Comparison of ENCODE assay signal across 23 cellular contexts in the genomic region with DNA sequence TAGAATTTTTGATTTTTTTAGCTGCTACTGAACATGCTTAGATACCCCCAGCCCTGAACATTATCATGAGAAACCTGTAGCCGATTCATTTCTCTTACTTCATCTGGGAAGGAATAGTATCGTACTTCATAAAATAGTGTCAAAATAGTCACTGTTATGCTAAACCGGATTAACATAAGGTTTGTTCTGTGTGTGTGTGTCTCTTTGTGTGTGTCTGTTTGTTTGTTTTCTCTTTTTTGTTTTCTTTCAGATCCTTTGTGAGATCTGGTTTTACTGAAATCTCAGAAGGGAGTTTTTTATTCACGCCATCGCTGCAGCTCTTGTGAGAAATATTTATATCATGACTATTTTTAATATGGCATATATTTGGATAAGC. TPM values are rescaled to one million over a fixed set of nuclear protein-coding genes. Genes with fewer than 3 reads are reported as not detected.
DNase-seq lines count a peak whose midpoint lies in the region; ATAC-seq, FAIRE-seq and TF ChIP-seq lines count a peak whose summit lies in the region.
"Had no signal": no experiment of that assay in that cellular context is flagged by ENCODE, and none has a peak within 500 bp of the region (broad histone marks: within the 10 kb centered on the region; RNA-seq: fewer than 3 reads in every experiment).

No MANE protein-coding gene starts in this region.

- H2AFZ ChIP-seq in GM23338 (no peak overlapping the region), GM12878 (ENCODE audit: control insufficient read depth, low read depth, low read length) (no peak overlapping the region)

- in situ Hi-C loops in GM12878 (cut with MboI): no loop called here

- BruUV-seq in GM12878 (replicated peaks; lab: Mats Ljungman, UMichigan): no TSS peak

- H4K20me1 ChIP-seq in GM23338 (replicated peaks; ENCODE audit: insufficient read depth) (no peaks in the 10 kb centered on the region), GM12878 (ENCODE audit: control insufficient read depth, insufficient read depth) (no peaks in the 10 kb centered on the region)

- POLR2A ChIA-PET in GM12878 (lab: Charles Lee): interaction anchor here (0.6 kb wide), 1 partner anchor 165 kb away, joined by 3 read pairs; no protein-coding TSS in a partner anchor

- H3K79me2 ChIP-seq in GM23338 (replicated peaks; ENCODE audit: insufficient read depth) (no peaks in the 10 kb centered on the region), GM12878 (ENCODE audit: control insufficient read depth, insufficient read depth, low read length) (no peaks in the 10 kb centered on the region)
- H3K79me2 ChIP-seq: parathyroid adenoma had no signal

- H3K27ac ChIP-seq in GM23338 (ENCODE audit: low read depth): no peak overlapping the region
- H3K27ac ChIP-seq in GM12878 (ENCODE audit: control insufficient read depth, insufficient read depth): no peak overlapping the region
- no peak overlapping the region for H3K27ac ChIP-seq in iPS-18a (ENCODE audit: low read length)
- no peak overlapping the region for H3K27ac ChIP-seq in rectal smooth muscle tissue (ENCODE audit: low read depth, low read length)
- H3K27ac ChIP-seq: KMS-11, parathyroid adenoma, thyroid gland had no signal

- WGBS in GM12878 (ENCODE audit: insufficient coverage, insufficient replicate concordance, low lambda C conversion rate, missing lambda C conversion rate): 27% methylated on average over 5 of the region's 5 CpGs

- peaks cover 65% of the 10 kb centered on the region for H3K4me1 Mint-ChIP-seq in GM23338

- TF ChIP-seq POLR2A in GM12878 (IDR thresholded peaks at IDR 0.05; ENCODE audit: low read depth, low read length): no peak

- FAIRE-seq in GM12878 (lab: Jason Lieb, UNC): no peak
- FAIRE-seq: colon, endothelial cell of umbilical vein had no signal

- no peaks in the 10 kb centered on the region for H3K36me3 ChIP-seq in GM23338 (ENCODE audit: insufficient read depth)
- no peaks in the 10 kb centered on the region for H3K36me3 ChIP-seq in GM12878 (ENCODE audit: control insufficient read depth in 2 of 2, insufficient read depth in 2 of 2, low read length in 1 of 2)
- no peaks in the 10 kb centered on the region for H3K36me3 ChIP-seq in iPS-18a (ENCODE audit: control insufficient read depth, low read depth, low read length)
- no peaks in the 10 kb centered on the region for H3K36me3 ChIP-seq in rectal smooth muscle tissue (ENCODE audit: control insufficient read depth, insufficient read depth, low read length)
- H3K36me3 ChIP-seq: thyroid gland had no signal

- TF ChIP-seq CTCF in GM23338 (conservative IDR thresholded peaks at IDR 0.05; ENCODE audit: low read depth in 2 of 2) (no peak), GM12878 (IDR thresholded peaks at IDR 0.05 in 2 of 3, conservative IDR thresholded peaks at IDR 0.05 in 1 of 3; ENCODE audit: control insufficient read depth in 2 of 3, extremely low read depth in 1 of 3, insufficient read depth in 1 of 3, low read depth in 3 of 3, low read length in 3 of 3) (no peak)

- H3K27me3 ChIP-seq in GM23338 (ENCODE audit: insufficient read depth) (no peaks in the 10 kb centered on the region), GM12878 (replicated peaks in 1 of 2; ENCODE audit: control insufficient read depth in 2 of 2, insufficient read depth in 2 of 2, low read length in 1 of 2) (peaks cover 0 to 8% of the 10 kb centered on the region in 2 experiments; a peak in 2 of 4 replicates), iPS-18a (ENCODE audit: control insufficient read depth, insufficient read depth, low read length) (peaks cover 36% of the 10 kb centered on the region), rectal smooth muscle tissue (ENCODE audit: control insufficient read depth, insufficient read depth, low read length) (no peaks in the 10 kb centered on the region)
- H3K27me3 ChIP-seq: thyroid gland had no signal

- no peak overlapping the region for H3K27ac Mint-ChIP-seq in GM23338
- H3K27ac Mint-ChIP-seq: activated CD4-positive, alpha-beta memory T cell treated with anti-CD3 and anti-CD28 coated beads for 36 hours; CD4-positive, alpha-beta memory T cell; T-helper 1 cell treated with Interleukin-12 subunit alpha and Interleukin-12 subunit beta and Interleukin-4 antibody, amounts not matched to agents 30 μg/mL and 1 μg/mL, for 36 hours had no signal

- ATAC-seq in GM23338 (peak; percentile 27), GM12878 (no peak), HG03571 (IDR thresholded peaks at IDR 0.05; ENCODE audit: unreplicated experiment) (no peak), GM18519 (IDR thresholded peaks at IDR 0.05; ENCODE audit: low FRiP score, unreplicated experiment) (no peak), left lobe of liver (no peak)

- no peaks in the 10 kb centered on the region for H3K36me3 Mint-ChIP-seq in GM23338 (ENCODE audit: low read depth)
- H3K36me3 Mint-ChIP-seq: activated CD4-positive, alpha-beta memory T cell treated with anti-CD3 and anti-CD28 coated beads for 36 hours; CD4-positive, alpha-beta memory T cell had no signal

- peaks cover 45% of the 10 kb centered on the region for H3K4me1 ChIP-seq in GM23338 (ENCODE audit: insufficient read depth)
- no peaks in the 10 kb centered on the region for H3K4me1 ChIP-seq in GM12878 (ENCODE audit: control insufficient read depth, insufficient read depth, low read length)
- H3K4me1 ChIP-seq in iPS-18a (ENCODE audit: control insufficient read depth, low read depth, low read length): peaks cover 44% of the 10 kb centered on the region
- peaks cover 16% of the 10 kb centered on the region for H3K4me1 ChIP-seq in rectal smooth muscle tissue (ENCODE audit: control insufficient read depth, insufficient read depth, low read length)
- H3K4me1 ChIP-seq: parathyroid adenoma had no signal

- no peak for TF ChIP-seq EP300 in GM12878 (IDR thresholded peaks at IDR 0.05; ENCODE audit: borderline replicate concordance in 1 of 2, control insufficient read depth in 1 of 2, low read depth in 2 of 2, low read length in 2 of 2)

- H3K9me3 Mint-ChIP-seq in GM23338: no peaks in the 10 kb centered on the region
- H3K9me3 Mint-ChIP-seq: activated CD4-positive, alpha-beta memory T cell treated with anti-CD3 and anti-CD28 coated beads for 36 hours; T-helper 1 cell treated with Interleukin-12 subunit alpha and Interleukin-12 subunit beta and Interleukin-4 antibody, amounts not matched to agents 30 μg/mL and 1 μg/mL, for 36 hours had no signal

- no peak overlapping the region for H3K4me3 Mint-ChIP-seq in GM23338
- H3K4me3 Mint-ChIP-seq: activated CD4-positive, alpha-beta memory T cell treated with anti-CD3 and anti-CD28 coated beads for 36 hours; T-helper 1 cell treated with Interleukin-12 subunit alpha and Interleukin-12 subunit beta and Interleukin-4 antibody, amounts not matched to agents 30 μg/mL and 1 μg/mL, for 36 hours had no signal

- DNase-seq in GM23338 (ENCODE audit: low spot score) (no peak), GM12878 (ENCODE audit: low read depth, low spot score) (no peak), left lobe of liver (ENCODE audit: low spot score) (no peak)
- no peak for DNase-seq in activated effector memory CD4-positive, alpha-beta T cell treated with Interleukin-2 at 50 U/mL for 16 hours
- DNase-seq: activated CD4-positive, alpha-beta memory T cell treated with anti-CD3 and anti-CD28 coated beads for 36 hours; activated naive CD4-positive, alpha-beta T cell treated with Interleukin-2 at 50 U/mL for 16 hours; CD4-positive, alpha-beta memory T cell; DMS79; foreskin melanocyte; GOT3; NCI-H1092; NCI-H526 treated with DMSO at 0.1 percent for 48 hours; SHP77; thyroid gland had no signal

- SMC1A ChIA-PET in GM12878 (lab: Charles Lee; ENCODE audit: uncharacterized antibody, unreplicated experiment): interaction anchor here (0.7 kb wide), 1 partner anchor 56 kb away, joined by 3 read pairs; the partner anchor contains the start of gene FRA10AC1

- RAD21 ChIA-PET in GM12878 (lab: Charles Lee; ENCODE audit: unreplicated experiment): no interaction called here

- H3K4me2 ChIP-seq in GM23338 (peak overlapping the region; percentile 37), GM12878 (ENCODE audit: control insufficient read depth, insufficient read depth) (no peak overlapping the region)
- H3K4me2 ChIP-seq: KMS-11 had no signal

- peaks cover 2% of the 10 kb centered on the region; the same call in 1 of the 2 replicates for H3F3A ChIP-seq in GM23338 (replicated peaks; ENCODE audit: low read depth)

- H3K9me3 ChIP-seq in GM12878 (replicated peaks; ENCODE audit: control insufficient read depth, insufficient read depth, low read length): no peaks in the 10 kb centered on the region; the same call in 2 of the 3 replicates
- H3K9me3 ChIP-seq in iPS-18a (ENCODE audit: control insufficient read depth, low read depth, low read length): no peaks in the 10 kb centered on the region
- H3K9me3 ChIP-seq: thyroid gland had no signal

- H3K4me3 ChIP-seq in GM23338: no peak overlapping the region
- H3K4me3 ChIP-seq in GM12878: no peak overlapping the region
- peak overlapping the region; percentile 33 for H3K4me3 ChIP-seq in iPS-18a (ENCODE audit: low read length)
- H3K4me3 ChIP-seq in rectal smooth muscle tissue (ENCODE audit: low read length): peak overlapping the region; percentile 9
- H3K4me3 ChIP-seq: thyroid gland had no signal

- no peak overlapping the region for H3K9ac ChIP-seq in GM12878 (ENCODE audit: control insufficient read depth, insufficient read depth, low read length)
- H3K9ac ChIP-seq in iPS-18a (ENCODE audit: low read length): peak overlapping the region; percentile 8
- no peak overlapping the region for H3K9ac ChIP-seq in rectal smooth muscle tissue (ENCODE audit: low read length)
- H3K9ac ChIP-seq: KMS-11, parathyroid adenoma had no signal

- H3K9me2 ChIP-seq in GM23338 (ENCODE audit: insufficient read depth): 0 out of 2 replicates have a peak, but pooled peaks cover 4% of the 10 kb centered on the region

- TF ChIP-seq RAD21 in GM12878 (IDR thresholded peaks at IDR 0.05; ENCODE audit: insufficient read depth, low read depth, low read length): no peak

- CTCF ChIA-PET in GM12878 (lab: Yijun Ruan, JAX): interaction anchor here (1.5 kb wide), 1 partner anchor 25 kb away, joined by 3 read pairs; no protein-coding TSS in a partner anchor

- intact Hi-C loops in GM12878 (cut with micrococcal nuclease; ENCODE audit: unreplicated experiment): loop anchor here (5.0 kb wide), 1 partner anchor 56 kb away; the partner anchor contains the start of gene FRA10AC1

- H3K27me3 Mint-ChIP-seq in GM23338 (ENCODE audit: insufficient read depth, low read depth, poor library complexity): peaks cover 6% of the 10 kb centered on the region

RNA-seq across cellular contexts. Expression of gene LGI1, which starts 0.8 kb away (rescaled TPM):
- total RNA-seq in GM23338 (2014; rRNA removed; shearing (Covaris generic)): 0.28 TPM in 1 of 2 replicates, not detected in the other
- polyA plus RNA-seq in GM23338 (2016; fragmentation: Nextera tagmentation; extraction: Ambion mirVana): 0.28 and 0.31 TPM in 2 replicates
- not detected in 2 replicates for total RNA-seq in GM12878 (2013; cell fraction: nucleolus; rRNA removed)
- total RNA-seq in GM12878 (2014; rRNA removed): not detected in 2 replicates
- not detected in 2 replicates for total RNA-seq in GM12878 (2014; rRNA removed; fragmentation: Illumina TruSeq; extraction: Trizol)
- not detected in 2 replicates for total RNA-seq in GM12878 (2021)
- polyA plus RNA-seq in GM12878 (2011; ENCODE audit: low read depth): not detected
- 0.04 TPM in 1 of 2 replicates, not detected in the other for polyA plus RNA-seq in GM12878 (2011; rRNA removed)
- polyA plus RNA-seq in GM12878 (2011; cell fraction: cytosol; rRNA removed): 0.16 TPM in 1 of 2 replicates, not detected in the other
- polyA plus RNA-seq in GM12878 (2011; cell fraction: nucleus; rRNA removed): not detected in 2 replicates
- 0.06 TPM in 1 of 2 replicates, not detected in the other for polyA plus RNA-seq in GM12878 (2012)
- not detected in 2 replicates for polyA plus RNA-seq in GM12878 (2014; fragmentation: Illumina TruSeq; extraction: Trizol)
- not detected for polyA plus RNA-seq in GM12878 (2014; fragmentation: Nextera tagmentation; extraction: Ambion mirVana)
- polyA plus RNA-seq in GM12878 (2014; rRNA removed): not detected in 2 replicates
- polyA plus RNA-seq in GM12878 (2016; fragmentation: Nextera tagmentation; extraction: Ambion mirVana): not detected
- not detected in 2 replicates for polyA minus RNA-seq in GM12878 (2011; rRNA and poly(A)+ RNA removed)
- polyA minus RNA-seq in GM12878 (2011; cell fraction: cytosol; rRNA and poly(A)+ RNA removed): not detected in 2 replicates
- not detected in 2 replicates for polyA minus RNA-seq in GM12878 (2011; cell fraction: nucleus; rRNA and poly(A)+ RNA removed)
- 0.75 TPM for total RNA-seq in left lobe of liver
- total RNA-seq: activated CD4-positive, alpha-beta memory T cell treated with anti-CD3 and anti-CD28 coated beads for 36 hours; CD4-positive, alpha-beta memory T cell; endothelial cell of umbilical vein; thyroid gland had no signal
- polyA plus RNA-seq: CD4-positive, alpha-beta memory T cell; endothelial cell of umbilical vein had no signal

RNA-seq across cellular contexts. Expression of gene FRA10AC1, which starts 56.1 kb away (rescaled TPM):
- total RNA-seq in GM23338 (2014; rRNA removed; shearing (Covaris generic)): 12.1 and 51.5 TPM in 2 replicates
- polyA plus RNA-seq in GM23338 (2016; fragmentation: Nextera tagmentation; extraction: Ambion mirVana): 34.3 and 35.4 TPM in 2 replicates
- 120 and 179 TPM in 2 replicates for total RNA-seq in GM12878 (2013; cell fraction: nucleolus; rRNA removed)
- total RNA-seq in GM12878 (2014; rRNA removed): 8.5 and 8.9 TPM in 2 replicates
- total RNA-seq in GM12878 (2014; rRNA removed; fragmentation: Illumina TruSeq; extraction: Trizol): 9.8 and 11.0 TPM in 2 replicates
- total RNA-seq in GM12878 (2021): 7.3 and 9.7 TPM in 2 replicates
- polyA plus RNA-seq in GM12878 (2011; ENCODE audit: low read depth): 3.8 TPM
- polyA plus RNA-seq in GM12878 (2011; rRNA removed): 18.1 and 33.3 TPM in 2 replicates
- polyA plus RNA-seq in GM12878 (2011; cell fraction: cytosol; rRNA removed): 2.0 and 10.9 TPM in 2 replicates
- polyA plus RNA-seq in GM12878 (2011; cell fraction: nucleus; rRNA removed): 20.2 and 26.3 TPM in 2 replicates
- polyA plus RNA-seq in GM12878 (2012): 11.8 and 15.9 TPM in 2 replicates
- polyA plus RNA-seq in GM12878 (2014; fragmentation: Illumina TruSeq; extraction: Trizol): 13.3 and 20.6 TPM in 2 replicates
- polyA plus RNA-seq in GM12878 (2014; fragmentation: Nextera tagmentation; extraction: Ambion mirVana): 10 to 100 TPM in 1 of 2 experiments, 1 to 10 TPM in 1; 5.3 to 10.8 TPM
- 6.6 and 10.0 TPM in 2 replicates for polyA plus RNA-seq in GM12878 (2014; rRNA removed)
- polyA plus RNA-seq in GM12878 (2016; fragmentation: Nextera tagmentation; extraction: Ambion mirVana): 10 to 100 TPM in 1 of 2 experiments, 1 to 10 TPM in 1; 9.8 to 11.0 TPM
- polyA minus RNA-seq in GM12878 (2011; rRNA and poly(A)+ RNA removed): 8.3 and 8.4 TPM in 2 replicates
- polyA minus RNA-seq in GM12878 (2011; cell fraction: cytosol; rRNA and poly(A)+ RNA removed): 2.8 and 3.1 TPM in 2 replicates
- 21.9 and 34.9 TPM in 2 replicates for polyA minus RNA-seq in GM12878 (2011; cell fraction: nucleus; rRNA and poly(A)+ RNA removed)
- 2.9 TPM for total RNA-seq in left lobe of liver

Comparison
In these comparisons a context has a peak if more than half of its experiments do, and no peak if none do; other contexts are left out.
1. H3K4me3 ChIP-seq: peak in iPS-18a (single experiment) and rectal smooth muscle tissue (single experiment); none in GM23338 (single experiment) and GM12878 (single experiment).